1 cellular context compared by ENCODE assay signal in genomic region chr2:70086278-70086837, GRCh38.
TF ChIP-seq lines count a peak whose summit lies in the region.

No MANE protein-coding gene starts in this region.

TF ChIP-seq in GM12878, 131 proteins besides CTCF, POLR2A, EP300 and RAD21 (continued from another document and continues in another):
- TF ChIP-seq, protein P1, sequence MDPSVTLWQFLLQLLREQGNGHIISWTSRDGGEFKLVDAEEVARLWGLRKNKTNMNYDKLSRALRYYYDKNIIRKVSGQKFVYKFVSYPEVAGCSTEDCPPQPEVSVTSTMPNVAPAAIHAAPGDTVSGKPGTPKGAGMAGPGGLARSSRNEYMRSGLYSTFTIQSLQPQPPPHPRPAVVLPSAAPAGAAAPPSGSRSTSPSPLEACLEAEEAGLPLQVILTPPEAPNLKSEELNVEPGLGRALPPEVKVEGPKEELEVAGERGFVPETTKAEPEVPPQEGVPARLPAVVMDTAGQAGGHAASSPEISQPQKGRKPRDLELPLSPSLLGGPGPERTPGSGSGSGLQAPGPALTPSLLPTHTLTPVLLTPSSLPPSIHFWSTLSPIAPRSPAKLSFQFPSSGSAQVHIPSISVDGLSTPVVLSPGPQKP (IDR thresholded peaks at IDR 0.05; ENCODE audit: low read depth, low read length): no peak
- peak; percentile 70 for TF ChIP-seq SMAD1 (IDR thresholded peaks at IDR 0.05; ENCODE audit: low read depth, partially characterized antibody)
- no peak for TF ChIP-seq FOS (IDR thresholded peaks at IDR 0.05; ENCODE audit: borderline replicate concordance, extremely low read depth, insufficient read length)
- no peak for TF ChIP-seq SRF (IDR thresholded peaks at IDR 0.05; ENCODE audit: low read depth in 2 of 2, low read length in 2 of 2)
- TF ChIP-seq BMI1 (IDR thresholded peaks at IDR 0.05; ENCODE audit: borderline replicate concordance): no peak
- TF ChIP-seq CUX1 (IDR thresholded peaks at IDR 0.05; ENCODE audit: insufficient replicate concordance, low read depth, low read length): peak; percentile 3
- TF ChIP-seq BACH1 (IDR thresholded peaks at IDR 0.05; ENCODE audit: borderline replicate concordance): peak; percentile 71
- no peak for TF ChIP-seq SIX5 (IDR thresholded peaks at IDR 0.05; ENCODE audit: low read depth, low read length, severe bottlenecking)
- TF ChIP-seq NR2C1 (IDR thresholded peaks at IDR 0.05): peak; percentile 66
- TF ChIP-seq, protein P2, sequence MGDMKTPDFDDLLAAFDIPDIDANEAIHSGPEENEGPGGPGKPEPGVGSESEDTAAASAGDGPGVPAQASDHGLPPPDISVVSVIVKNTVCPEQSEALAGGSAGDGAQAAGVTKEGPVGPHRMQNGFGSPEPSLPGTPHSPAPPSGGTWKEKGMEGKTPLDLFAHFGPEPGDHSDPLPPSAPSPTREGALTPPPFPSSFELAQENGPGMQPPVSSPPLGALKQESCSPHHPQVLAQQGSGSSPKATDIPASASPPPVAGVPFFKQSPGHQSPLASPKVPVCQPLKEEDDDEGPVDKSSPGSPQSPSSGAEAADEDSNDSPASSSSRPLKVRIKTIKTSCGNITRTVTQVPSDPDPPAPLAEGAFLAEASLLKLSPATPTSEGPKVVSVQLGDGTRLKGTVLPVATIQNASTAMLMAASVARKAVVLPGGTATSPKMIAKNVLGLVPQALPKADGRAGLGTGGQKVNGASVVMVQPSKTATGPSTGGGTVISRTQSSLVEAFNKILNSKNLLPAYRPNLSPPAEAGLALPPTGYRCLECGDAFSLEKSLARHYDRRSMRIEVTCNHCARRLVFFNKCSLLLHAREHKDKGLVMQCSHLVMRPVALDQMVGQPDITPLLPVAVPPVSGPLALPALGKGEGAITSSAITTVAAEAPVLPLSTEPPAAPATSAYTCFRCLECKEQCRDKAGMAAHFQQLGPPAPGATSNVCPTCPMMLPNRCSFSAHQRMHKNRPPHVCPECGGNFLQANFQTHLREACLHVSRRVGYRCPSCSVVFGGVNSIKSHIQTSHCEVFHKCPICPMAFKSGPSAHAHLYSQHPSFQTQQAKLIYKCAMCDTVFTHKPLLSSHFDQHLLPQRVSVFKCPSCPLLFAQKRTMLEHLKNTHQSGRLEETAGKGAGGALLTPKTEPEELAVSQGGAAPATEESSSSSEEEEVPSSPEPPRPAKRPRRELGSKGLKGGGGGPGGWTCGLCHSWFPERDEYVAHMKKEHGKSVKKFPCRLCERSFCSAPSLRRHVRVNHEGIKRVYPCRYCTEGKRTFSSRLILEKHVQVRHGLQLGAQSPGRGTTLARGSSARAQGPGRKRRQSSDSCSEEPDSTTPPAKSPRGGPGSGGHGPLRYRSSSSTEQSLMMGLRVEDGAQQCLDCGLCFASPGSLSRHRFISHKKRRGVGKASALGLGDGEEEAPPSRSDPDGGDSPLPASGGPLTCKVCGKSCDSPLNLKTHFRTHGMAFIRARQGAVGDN (IDR thresholded peaks at IDR 0.05): peak; percentile 97; the same call in 1 of the 2 replicates
- peak; percentile 81 for TF ChIP-seq PBX3 (IDR thresholded peaks at IDR 0.05; ENCODE audit: insufficient replicate concordance, low read depth, low read length)
- TF ChIP-seq, protein P3, sequence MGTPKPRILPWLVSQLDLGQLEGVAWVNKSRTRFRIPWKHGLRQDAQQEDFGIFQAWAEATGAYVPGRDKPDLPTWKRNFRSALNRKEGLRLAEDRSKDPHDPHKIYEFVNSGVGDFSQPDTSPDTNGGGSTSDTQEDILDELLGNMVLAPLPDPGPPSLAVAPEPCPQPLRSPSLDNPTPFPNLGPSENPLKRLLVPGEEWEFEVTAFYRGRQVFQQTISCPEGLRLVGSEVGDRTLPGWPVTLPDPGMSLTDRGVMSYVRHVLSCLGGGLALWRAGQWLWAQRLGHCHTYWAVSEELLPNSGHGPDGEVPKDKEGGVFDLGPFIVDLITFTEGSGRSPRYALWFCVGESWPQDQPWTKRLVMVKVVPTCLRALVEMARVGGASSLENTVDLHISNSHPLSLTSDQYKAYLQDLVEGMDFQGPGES (IDR thresholded peaks at IDR 0.05): no peak
- TF ChIP-seq NFYA (IDR thresholded peaks at IDR 0.05; ENCODE audit: borderline replicate concordance, low read depth, low read length): no peak
- TF ChIP-seq ZBTB4 (CRISPR knock-in tag; IDR thresholded peaks at IDR 0.05): 0 out of 2 replicates have a peak, but pooled peaks have one; percentile 65
- TF ChIP-seq IKZF2 (IDR thresholded peaks at IDR 0.05): peak; percentile 54 to 86
- TF ChIP-seq, protein P4, sequence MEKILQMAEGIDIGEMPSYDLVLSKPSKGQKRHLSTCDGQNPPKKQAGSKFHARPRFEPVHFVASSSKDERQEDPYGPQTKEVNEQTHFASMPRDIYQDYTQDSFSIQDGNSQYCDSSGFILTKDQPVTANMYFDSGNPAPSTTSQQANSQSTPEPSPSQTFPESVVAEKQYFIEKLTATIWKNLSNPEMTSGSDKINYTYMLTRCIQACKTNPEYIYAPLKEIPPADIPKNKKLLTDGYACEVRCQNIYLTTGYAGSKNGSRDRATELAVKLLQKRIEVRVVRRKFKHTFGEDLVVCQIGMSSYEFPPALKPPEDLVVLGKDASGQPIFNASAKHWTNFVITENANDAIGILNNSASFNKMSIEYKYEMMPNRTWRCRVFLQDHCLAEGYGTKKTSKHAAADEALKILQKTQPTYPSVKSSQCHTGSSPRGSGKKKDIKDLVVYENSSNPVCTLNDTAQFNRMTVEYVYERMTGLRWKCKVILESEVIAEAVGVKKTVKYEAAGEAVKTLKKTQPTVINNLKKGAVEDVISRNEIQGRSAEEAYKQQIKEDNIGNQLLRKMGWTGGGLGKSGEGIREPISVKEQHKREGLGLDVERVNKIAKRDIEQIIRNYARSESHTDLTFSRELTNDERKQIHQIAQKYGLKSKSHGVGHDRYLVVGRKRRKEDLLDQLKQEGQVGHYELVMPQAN (conservative IDR thresholded peaks at IDR 0.05): no peak
- TF ChIP-seq ZNF217 (IDR thresholded peaks at IDR 0.05): no peak
- peak; percentile 41 for TF ChIP-seq E4F1 (IDR thresholded peaks at IDR 0.05; ENCODE audit: borderline replicate concordance, partially characterized antibody)
- TF ChIP-seq STAT3 (IDR thresholded peaks at IDR 0.05; ENCODE audit: low read depth, low read length): no peak
- TF ChIP-seq NFIC (IDR thresholded peaks at IDR 0.05; ENCODE audit: low read depth, low read length): no peak
- 0 out of 2 replicates have a peak, but pooled peaks have one; percentile 71 for TF ChIP-seq HDGF (IDR thresholded peaks at IDR 0.05)
- TF ChIP-seq TCF7 (IDR thresholded peaks at IDR 0.05; ENCODE audit: borderline replicate concordance): no peak
- no peak for TF ChIP-seq MTA3 (IDR thresholded peaks at IDR 0.05; ENCODE audit: borderline replicate concordance, low read length)
- TF ChIP-seq EGR1 (IDR thresholded peaks at IDR 0.05; ENCODE audit: borderline replicate concordance in 1 of 2, low read depth in 2 of 2, low read length in 2 of 2): no peak; a peak in 1 of 3 replicates
- TF ChIP-seq ATF7 (IDR thresholded peaks at IDR 0.05; ENCODE audit: low read depth): peak; percentile 58; the same call in 1 of the 2 replicates
- TF ChIP-seq SUPT20H (IDR thresholded peaks at IDR 0.05; ENCODE audit: borderline replicate concordance, control insufficient read depth, low read depth, low read length): no peak
- TF ChIP-seq, protein P5, sequence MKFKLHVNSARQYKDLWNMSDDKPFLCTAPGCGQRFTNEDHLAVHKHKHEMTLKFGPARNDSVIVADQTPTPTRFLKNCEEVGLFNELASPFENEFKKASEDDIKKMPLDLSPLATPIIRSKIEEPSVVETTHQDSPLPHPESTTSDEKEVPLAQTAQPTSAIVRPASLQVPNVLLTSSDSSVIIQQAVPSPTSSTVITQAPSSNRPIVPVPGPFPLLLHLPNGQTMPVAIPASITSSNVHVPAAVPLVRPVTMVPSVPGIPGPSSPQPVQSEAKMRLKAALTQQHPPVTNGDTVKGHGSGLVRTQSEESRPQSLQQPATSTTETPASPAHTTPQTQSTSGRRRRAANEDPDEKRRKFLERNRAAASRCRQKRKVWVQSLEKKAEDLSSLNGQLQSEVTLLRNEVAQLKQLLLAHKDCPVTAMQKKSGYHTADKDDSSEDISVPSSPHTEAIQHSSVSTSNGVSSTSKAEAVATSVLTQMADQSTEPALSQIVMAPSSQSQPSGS (IDR thresholded peaks at IDR 0.05; ENCODE audit: low read length): no peak
- peak; percentile 74; the same call in 1 of the 2 replicates for TF ChIP-seq MAX (IDR thresholded peaks at IDR 0.05; ENCODE audit: low read depth, low read length)
- no peak; the same call in 1 of the 2 replicates for TF ChIP-seq RAD51 (IDR thresholded peaks at IDR 0.05)
- TF ChIP-seq CEBPB (IDR thresholded peaks at IDR 0.05; ENCODE audit: borderline replicate concordance in 1 of 2, low read depth in 2 of 2, low read length in 2 of 2): peak in 1 of 2 experiments; percentile 33; a peak in 1 of 4 replicates
